Comparison of ENCODE assay signal across 1 cellular context in genomic region chr11:76291576-76292526, GRCh38.
TF ChIP-seq lines count a peak whose summit lies in the region.

No MANE protein-coding gene starts in this region.

TF ChIP-seq in GM23338, 12 proteins besides CTCF, POLR2A, EP300 and RAD21 (continued from another document):
- TF ChIP-seq ZNF462 (CRISPR knock-in tag; IDR thresholded peaks at IDR 0.05) (no peak), STAT1 (IDR thresholded peaks at IDR 0.05; ENCODE audit: unreplicated experiment) (no peak), JUNB (IDR thresholded peaks at IDR 0.05; ENCODE audit: unreplicated experiment) (no peak), CREB1 (CRISPR knock-in tag; IDR thresholded peaks at IDR 0.05; ENCODE audit: low read depth) (no peak), ZNF114 (CRISPR knock-in tag; IDR thresholded peaks at IDR 0.05) (no peak)
- TF ChIP-seq, protein P1, sequence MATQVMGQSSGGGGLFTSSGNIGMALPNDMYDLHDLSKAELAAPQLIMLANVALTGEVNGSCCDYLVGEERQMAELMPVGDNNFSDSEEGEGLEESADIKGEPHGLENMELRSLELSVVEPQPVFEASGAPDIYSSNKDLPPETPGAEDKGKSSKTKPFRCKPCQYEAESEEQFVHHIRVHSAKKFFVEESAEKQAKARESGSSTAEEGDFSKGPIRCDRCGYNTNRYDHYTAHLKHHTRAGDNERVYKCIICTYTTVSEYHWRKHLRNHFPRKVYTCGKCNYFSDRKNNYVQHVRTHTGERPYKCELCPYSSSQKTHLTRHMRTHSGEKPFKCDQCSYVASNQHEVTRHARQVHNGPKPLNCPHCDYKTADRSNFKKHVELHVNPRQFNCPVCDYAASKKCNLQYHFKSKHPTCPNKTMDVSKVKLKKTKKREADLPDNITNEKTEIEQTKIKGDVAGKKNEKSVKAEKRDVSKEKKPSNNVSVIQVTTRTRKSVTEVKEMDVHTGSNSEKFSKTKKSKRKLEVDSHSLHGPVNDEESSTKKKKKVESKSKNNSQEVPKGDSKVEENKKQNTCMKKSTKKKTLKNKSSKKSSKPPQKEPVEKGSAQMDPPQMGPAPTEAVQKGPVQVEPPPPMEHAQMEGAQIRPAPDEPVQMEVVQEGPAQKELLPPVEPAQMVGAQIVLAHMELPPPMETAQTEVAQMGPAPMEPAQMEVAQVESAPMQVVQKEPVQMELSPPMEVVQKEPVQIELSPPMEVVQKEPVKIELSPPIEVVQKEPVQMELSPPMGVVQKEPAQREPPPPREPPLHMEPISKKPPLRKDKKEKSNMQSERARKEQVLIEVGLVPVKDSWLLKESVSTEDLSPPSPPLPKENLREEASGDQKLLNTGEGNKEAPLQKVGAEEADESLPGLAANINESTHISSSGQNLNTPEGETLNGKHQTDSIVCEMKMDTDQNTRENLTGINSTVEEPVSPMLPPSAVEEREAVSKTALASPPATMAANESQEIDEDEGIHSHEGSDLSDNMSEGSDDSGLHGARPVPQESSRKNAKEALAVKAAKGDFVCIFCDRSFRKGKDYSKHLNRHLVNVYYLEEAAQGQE (IDR thresholded peaks at IDR 0.05; ENCODE audit: unreplicated experiment) = no peak
